Comparison of ENCODE assay signal across 19 cellular contexts in genomic region chr2:121187351-121187921, GRCh38.
"Had no signal": no experiment of that assay in that cellular context is flagged by ENCODE, and none has a peak within 500 bp of the region (broad histone marks: within the 10 kb centered on the region; RNA-seq: fewer than 3 reads in every experiment).

No MANE protein-coding gene starts in this region.

- H3K27me3 ChIP-seq: neutrophil, right lobe of liver, tibial nerve, upper lobe of left lung had no signal

- H3K27ac Mint-ChIP-seq: effector memory CD8-positive, alpha-beta T cell; memory B cell; mesothelial cell of epicardium; naive thymus-derived CD4-positive, alpha-beta T cell; progenitor cell of endocrine pancreas; stimulated activated effector memory CD8-positive, alpha-beta T cell treated with anti-CD3 and anti-CD28 coated beads, Interleukin-12 subunit alpha, Interleukin-12 subunit beta, amount 100 ng/mL, for 72 hours had no signal

- H3K4me3 Mint-ChIP-seq: effector memory CD8-positive, alpha-beta T cell; memory B cell; mesothelial cell of epicardium; naive thymus-derived CD4-positive, alpha-beta T cell; stimulated activated effector memory CD8-positive, alpha-beta T cell treated with anti-CD3 and anti-CD28 coated beads, Interleukin-12 subunit alpha, Interleukin-12 subunit beta, amount 100 ng/mL, for 72 hours had no signal

- H3K4me1 Mint-ChIP-seq: memory B cell; mesothelial cell of epicardium; stimulated activated effector memory CD8-positive, alpha-beta T cell treated with anti-CD3 and anti-CD28 coated beads, Interleukin-12 subunit alpha, Interleukin-12 subunit beta, amount 100 ng/mL, for 72 hours had no signal

- H3K9me3 Mint-ChIP-seq: effector memory CD8-positive, alpha-beta T cell; memory B cell; mesothelial cell of epicardium; stimulated activated effector memory CD8-positive, alpha-beta T cell treated with anti-CD3 and anti-CD28 coated beads, Interleukin-12 subunit alpha, Interleukin-12 subunit beta, amount 100 ng/mL, for 72 hours had no signal

- H3K36me3 ChIP-seq: neutrophil, right lobe of liver, thoracic aorta, tibial nerve, upper lobe of left lung had no signal

- H3K9ac ChIP-seq: parathyroid adenoma had no signal

- DNase-seq: cortex of kidney; effector memory CD8-positive, alpha-beta T cell; mucosa of descending colon; naive thymus-derived CD4-positive, alpha-beta T cell; right lobe of liver; stimulated activated CD4-positive, alpha-beta T cell treated with anti-CD3 and anti-CD28 coated beads, Interleukin-2, amount 100 ng/mL, for 24 hours; stimulated activated CD4-positive, alpha-beta T cell treated with anti-CD3 and anti-CD28 coated beads, Interleukin-4, amount 100 ng/mL, for 24 hours; stimulated activated naive CD4-positive, alpha-beta T cell treated with Interleukin-2 at 50 U/mL for 16 hours; substantia nigra; upper lobe of left lung had no signal

- H3K4me3 ChIP-seq: lung, mucosa of descending colon, right lobe of liver, thoracic aorta, tibial nerve, upper lobe of left lung had no signal

- H2AFZ ChIP-seq: parathyroid adenoma had no signal

- H3K36me3 Mint-ChIP-seq: memory B cell; mesothelial cell of epicardium; naive thymus-derived CD4-positive, alpha-beta T cell; stimulated activated effector memory CD8-positive, alpha-beta T cell treated with anti-CD3 and anti-CD28 coated beads, Interleukin-12 subunit alpha, Interleukin-12 subunit beta, amount 100 ng/mL, for 72 hours had no signal

- ATAC-seq: effector memory CD8-positive, alpha-beta T cell; mucosa of descending colon; naive thymus-derived CD4-positive, alpha-beta T cell; right lobe of liver; stimulated activated effector memory CD8-positive, alpha-beta T cell treated with anti-CD3 and anti-CD28 coated beads, Interleukin-12 subunit alpha, Interleukin-12 subunit beta, amount 100 ng/mL, for 72 hours had no signal

- H3K9me3 ChIP-seq: mucosa of descending colon, neutrophil, right lobe of liver, thoracic aorta, tibial nerve, upper lobe of left lung had no signal

- H3K4me1 ChIP-seq: right lobe of liver, tibial nerve had no signal

- H3K27ac ChIP-seq: neutrophil, parathyroid adenoma, right lobe of liver, thoracic aorta, tibial nerve, upper lobe of left lung had no signal

- H3K79me2 ChIP-seq: parathyroid adenoma had no signal
